In the genomic region with DNA sequence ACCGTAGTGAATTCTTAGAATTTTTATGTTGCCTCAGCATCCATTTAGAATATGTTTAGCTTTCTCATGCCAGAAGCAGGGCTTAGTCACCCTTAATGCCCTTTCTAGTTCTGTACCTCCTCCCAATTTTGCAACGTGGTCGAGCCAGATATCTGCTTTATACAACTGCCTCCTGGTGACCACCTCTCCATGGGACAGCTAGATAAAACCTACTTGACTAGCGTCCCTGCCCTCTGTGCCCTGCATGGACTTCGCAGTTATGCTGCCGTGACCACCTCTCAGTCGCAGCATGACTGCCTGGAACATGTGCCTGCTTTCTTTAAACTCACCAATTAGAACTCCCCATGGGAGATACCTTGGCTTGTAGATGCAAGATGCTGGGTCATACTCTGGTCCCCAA, we compare ENCODE assay signal across 1 cellular context.
TF ChIP-seq lines count a peak whose summit lies in the region.
"Not testable (repeated sequence)": the region's sequence is repeated elsewhere in the genome, so short reads cannot be mapped to it uniquely, and the experiment has no call there.

No MANE protein-coding gene starts in this region.

TF ChIP-seq in K562, 482 proteins besides CTCF, POLR2A, EP300 and RAD21 (continues in another document):
- TF ChIP-seq DPF2 (IDR thresholded peaks at IDR 0.05) (peak; percentile 75), FOXM1 (IDR thresholded peaks at IDR 0.05; ENCODE audit: low read depth) (peak; percentile 73; the same call in 1 of the 2 replicates), CXXC5 (CRISPR knock-in tag; IDR thresholded peaks at IDR 0.05) (peak; percentile 34), TRIM24 (IDR thresholded peaks at IDR 0.05) (peak; percentile 73 to 75; a peak in 2 of 4 replicates), SMARCE1 (IDR thresholded peaks at IDR 0.05) (peak; percentile 56; the same call in 1 of the 2 replicates), POLR2AphosphoS5 (IDR thresholded peaks at IDR 0.05; ENCODE audit: control insufficient read depth, insufficient read depth, low read depth, low read length) (peak; percentile 61; the same call in 1 of the 2 replicates), NR2C2 (tag; IDR thresholded peaks at IDR 0.05) (0 out of 2 replicates have a peak, but pooled peaks have one; percentile 2), TOE1 (IDR thresholded peaks at IDR 0.05; ENCODE audit: borderline replicate concordance) (peak; percentile 35; the same call in 1 of the 2 replicates), STAT5A (IDR thresholded peaks at IDR 0.05; ENCODE audit: borderline replicate concordance, low read length) (peak; percentile 72), NCOR1 (IDR thresholded peaks at IDR 0.05) (peak; percentile 80), TEAD4 (IDR thresholded peaks at IDR 0.05; ENCODE audit: low read length) (peak; percentile 82), L3MBTL2 (IDR thresholded peaks at IDR 0.05) (peak; percentile 90), TAF1 (IDR thresholded peaks at IDR 0.05; ENCODE audit: control insufficient read depth, extremely low read depth, insufficient read depth, low read length, severe bottlenecking) (peak; percentile 20), HDAC1 (IDR thresholded peaks at IDR 0.05) (peak in 1 of 2 experiments; percentile 67; a peak in 2 of 4 replicates), SMARCA4 (IDR thresholded peaks at IDR 0.05) (peak; percentile 77), MTA2 (IDR thresholded peaks at IDR 0.05; ENCODE audit: low read depth) (peak; percentile 63), ZNF589 (CRISPR knock-in tag; IDR thresholded peaks at IDR 0.05; ENCODE audit: low read depth) (0 out of 2 replicates have a peak, but pooled peaks have one; percentile 45), DMBX1 (CRISPR knock-in tag; IDR thresholded peaks at IDR 0.05; ENCODE audit: borderline replicate concordance) (peak; percentile 39; the same call in 1 of the 2 replicates), MIER1 (IDR thresholded peaks at IDR 0.05; ENCODE audit: low read depth) (0 out of 2 replicates have a peak, but pooled peaks have one; percentile 16), NFIC (IDR thresholded peaks at IDR 0.05) (peak; percentile 68)
- not testable (repeated sequence) for TF ChIP-seq FOXM1 (CRISPR knock-in tag; IDR thresholded peaks at IDR 0.05; ENCODE audit: low read depth); NR2C2 (CRISPR knock-in tag; IDR thresholded peaks at IDR 0.05); TOE1 (CRISPR knock-in tag; IDR thresholded peaks at IDR 0.05; ENCODE audit: borderline replicate concordance, low read depth); TEAD4 (CRISPR knock-in tag; IDR thresholded peaks at IDR 0.05; ENCODE audit: borderline replicate concordance)
- TF ChIP-seq, protein P1, sequence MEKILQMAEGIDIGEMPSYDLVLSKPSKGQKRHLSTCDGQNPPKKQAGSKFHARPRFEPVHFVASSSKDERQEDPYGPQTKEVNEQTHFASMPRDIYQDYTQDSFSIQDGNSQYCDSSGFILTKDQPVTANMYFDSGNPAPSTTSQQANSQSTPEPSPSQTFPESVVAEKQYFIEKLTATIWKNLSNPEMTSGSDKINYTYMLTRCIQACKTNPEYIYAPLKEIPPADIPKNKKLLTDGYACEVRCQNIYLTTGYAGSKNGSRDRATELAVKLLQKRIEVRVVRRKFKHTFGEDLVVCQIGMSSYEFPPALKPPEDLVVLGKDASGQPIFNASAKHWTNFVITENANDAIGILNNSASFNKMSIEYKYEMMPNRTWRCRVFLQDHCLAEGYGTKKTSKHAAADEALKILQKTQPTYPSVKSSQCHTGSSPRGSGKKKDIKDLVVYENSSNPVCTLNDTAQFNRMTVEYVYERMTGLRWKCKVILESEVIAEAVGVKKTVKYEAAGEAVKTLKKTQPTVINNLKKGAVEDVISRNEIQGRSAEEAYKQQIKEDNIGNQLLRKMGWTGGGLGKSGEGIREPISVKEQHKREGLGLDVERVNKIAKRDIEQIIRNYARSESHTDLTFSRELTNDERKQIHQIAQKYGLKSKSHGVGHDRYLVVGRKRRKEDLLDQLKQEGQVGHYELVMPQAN (IDR thresholded peaks at IDR 0.05; ENCODE audit: borderline replicate concordance), result 0 out of 2 replicates have a peak, but pooled peaks have one; percentile 17
- TF ChIP-seq, protein P2, sequence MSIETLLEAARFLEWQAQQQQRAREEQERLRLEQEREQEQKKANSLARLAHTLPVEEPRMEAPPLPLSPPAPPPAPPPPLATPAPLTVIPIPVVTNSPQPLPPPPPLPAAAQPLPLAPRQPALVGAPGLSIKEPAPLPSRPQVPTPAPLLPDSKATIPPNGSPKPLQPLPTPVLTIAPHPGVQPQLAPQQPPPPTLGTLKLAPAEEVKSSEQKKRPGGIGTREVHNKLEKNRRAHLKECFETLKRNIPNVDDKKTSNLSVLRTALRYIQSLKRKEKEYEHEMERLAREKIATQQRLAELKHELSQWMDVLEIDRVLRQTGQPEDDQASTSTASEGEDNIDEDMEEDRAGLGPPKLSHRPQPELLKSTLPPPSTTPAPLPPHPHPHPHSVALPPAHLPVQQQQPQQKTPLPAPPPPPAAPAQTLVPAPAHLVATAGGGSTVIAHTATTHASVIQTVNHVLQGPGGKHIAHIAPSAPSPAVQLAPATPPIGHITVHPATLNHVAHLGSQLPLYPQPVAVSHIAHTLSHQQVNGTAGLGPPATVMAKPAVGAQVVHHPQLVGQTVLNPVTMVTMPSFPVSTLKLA (conservative IDR thresholded peaks at IDR 0.05), result peak; percentile 42 to 69; a peak in 3 of 4 replicates
- TF ChIP-seq, protein P3, sequence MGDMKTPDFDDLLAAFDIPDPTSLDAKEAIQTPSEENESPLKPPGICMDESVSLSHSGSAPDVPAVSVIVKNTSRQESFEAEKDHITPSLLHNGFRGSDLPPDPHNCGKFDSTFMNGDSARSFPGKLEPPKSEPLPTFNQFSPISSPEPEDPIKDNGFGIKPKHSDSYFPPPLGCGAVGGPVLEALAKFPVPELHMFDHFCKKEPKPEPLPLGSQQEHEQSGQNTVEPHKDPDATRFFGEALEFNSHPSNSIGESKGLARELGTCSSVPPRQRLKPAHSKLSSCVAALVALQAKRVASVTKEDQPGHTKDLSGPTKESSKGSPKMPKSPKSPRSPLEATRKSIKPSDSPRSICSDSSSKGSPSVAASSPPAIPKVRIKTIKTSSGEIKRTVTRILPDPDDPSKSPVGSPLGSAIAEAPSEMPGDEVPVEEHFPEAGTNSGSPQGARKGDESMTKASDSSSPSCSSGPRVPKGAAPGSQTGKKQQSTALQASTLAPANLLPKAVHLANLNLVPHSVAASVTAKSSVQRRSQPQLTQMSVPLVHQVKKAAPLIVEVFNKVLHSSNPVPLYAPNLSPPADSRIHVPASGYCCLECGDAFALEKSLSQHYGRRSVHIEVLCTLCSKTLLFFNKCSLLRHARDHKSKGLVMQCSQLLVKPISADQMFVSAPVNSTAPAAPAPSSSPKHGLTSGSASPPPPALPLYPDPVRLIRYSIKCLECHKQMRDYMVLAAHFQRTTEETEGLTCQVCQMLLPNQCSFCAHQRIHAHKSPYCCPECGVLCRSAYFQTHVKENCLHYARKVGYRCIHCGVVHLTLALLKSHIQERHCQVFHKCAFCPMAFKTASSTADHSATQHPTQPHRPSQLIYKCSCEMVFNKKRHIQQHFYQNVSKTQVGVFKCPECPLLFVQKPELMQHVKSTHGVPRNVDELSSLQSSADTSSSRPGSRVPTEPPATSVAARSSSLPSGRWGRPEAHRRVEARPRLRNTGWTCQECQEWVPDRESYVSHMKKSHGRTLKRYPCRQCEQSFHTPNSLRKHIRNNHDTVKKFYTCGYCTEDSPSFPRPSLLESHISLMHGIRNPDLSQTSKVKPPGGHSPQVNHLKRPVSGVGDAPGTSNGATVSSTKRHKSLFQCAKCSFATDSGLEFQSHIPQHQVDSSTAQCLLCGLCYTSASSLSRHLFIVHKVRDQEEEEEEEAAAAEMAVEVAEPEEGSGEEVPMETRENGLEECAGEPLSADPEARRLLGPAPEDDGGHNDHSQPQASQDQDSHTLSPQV (IDR thresholded peaks at IDR 0.05), result peak; percentile 81
- TF ChIP-seq, protein P4, sequence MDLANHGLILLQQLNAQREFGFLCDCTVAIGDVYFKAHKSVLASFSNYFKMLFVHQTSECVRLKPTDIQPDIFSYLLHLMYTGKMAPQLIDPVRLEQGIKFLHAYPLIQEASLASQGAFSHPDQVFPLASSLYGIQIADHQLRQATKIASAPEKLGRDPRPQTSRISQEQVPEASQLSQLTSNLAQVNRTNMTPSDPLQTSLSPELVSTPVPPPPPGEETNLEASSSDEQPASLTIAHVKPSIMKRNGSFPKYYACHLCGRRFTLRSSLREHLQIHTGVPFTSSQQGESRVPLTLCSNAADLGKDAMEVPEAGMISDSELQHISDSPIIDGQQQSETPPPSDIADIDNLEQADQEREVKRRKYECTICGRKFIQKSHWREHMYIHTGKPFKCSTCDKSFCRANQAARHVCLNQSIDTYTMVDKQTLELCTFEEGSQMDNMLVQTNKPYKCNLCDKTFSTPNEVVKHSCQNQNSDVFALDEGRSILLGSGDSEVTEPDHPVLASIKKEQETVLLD (IDR thresholded peaks at IDR 0.05), result peak; percentile 67; the same call in 1 of the 2 replicates
- TF ChIP-seq, protein P5, sequence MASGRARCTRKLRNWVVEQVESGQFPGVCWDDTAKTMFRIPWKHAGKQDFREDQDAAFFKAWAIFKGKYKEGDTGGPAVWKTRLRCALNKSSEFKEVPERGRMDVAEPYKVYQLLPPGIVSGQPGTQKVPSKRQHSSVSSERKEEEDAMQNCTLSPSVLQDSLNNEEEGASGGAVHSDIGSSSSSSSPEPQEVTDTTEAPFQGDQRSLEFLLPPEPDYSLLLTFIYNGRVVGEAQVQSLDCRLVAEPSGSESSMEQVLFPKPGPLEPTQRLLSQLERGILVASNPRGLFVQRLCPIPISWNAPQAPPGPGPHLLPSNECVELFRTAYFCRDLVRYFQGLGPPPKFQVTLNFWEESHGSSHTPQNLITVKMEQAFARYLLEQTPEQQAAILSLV (tag; IDR thresholded peaks at IDR 0.05), result peak; percentile 37; the same call in 1 of the 2 replicates
- TF ChIP-seq, protein P6, sequence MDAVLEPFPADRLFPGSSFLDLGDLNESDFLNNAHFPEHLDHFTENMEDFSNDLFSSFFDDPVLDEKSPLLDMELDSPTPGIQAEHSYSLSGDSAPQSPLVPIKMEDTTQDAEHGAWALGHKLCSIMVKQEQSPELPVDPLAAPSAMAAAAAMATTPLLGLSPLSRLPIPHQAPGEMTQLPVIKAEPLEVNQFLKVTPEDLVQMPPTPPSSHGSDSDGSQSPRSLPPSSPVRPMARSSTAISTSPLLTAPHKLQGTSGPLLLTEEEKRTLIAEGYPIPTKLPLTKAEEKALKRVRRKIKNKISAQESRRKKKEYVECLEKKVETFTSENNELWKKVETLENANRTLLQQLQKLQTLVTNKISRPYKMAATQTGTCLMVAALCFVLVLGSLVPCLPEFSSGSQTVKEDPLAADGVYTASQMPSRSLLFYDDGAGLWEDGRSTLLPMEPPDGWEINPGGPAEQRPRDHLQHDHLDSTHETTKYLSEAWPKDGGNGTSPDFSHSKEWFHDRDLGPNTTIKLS (IDR thresholded peaks at IDR 0.05; ENCODE audit: borderline replicate concordance, low read depth), result peak; percentile 37; the same call in 1 of the 2 replicates
- TF ChIP-seq, protein P7, sequence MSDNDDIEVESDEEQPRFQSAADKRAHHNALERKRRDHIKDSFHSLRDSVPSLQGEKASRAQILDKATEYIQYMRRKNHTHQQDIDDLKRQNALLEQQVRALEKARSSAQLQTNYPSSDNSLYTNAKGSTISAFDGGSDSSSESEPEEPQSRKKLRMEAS (CRISPR knock-in tag; IDR thresholded peaks at IDR 0.05), result peak; percentile 51
